ENCODE assay signal across 21 cellular contexts in the genomic region with DNA sequence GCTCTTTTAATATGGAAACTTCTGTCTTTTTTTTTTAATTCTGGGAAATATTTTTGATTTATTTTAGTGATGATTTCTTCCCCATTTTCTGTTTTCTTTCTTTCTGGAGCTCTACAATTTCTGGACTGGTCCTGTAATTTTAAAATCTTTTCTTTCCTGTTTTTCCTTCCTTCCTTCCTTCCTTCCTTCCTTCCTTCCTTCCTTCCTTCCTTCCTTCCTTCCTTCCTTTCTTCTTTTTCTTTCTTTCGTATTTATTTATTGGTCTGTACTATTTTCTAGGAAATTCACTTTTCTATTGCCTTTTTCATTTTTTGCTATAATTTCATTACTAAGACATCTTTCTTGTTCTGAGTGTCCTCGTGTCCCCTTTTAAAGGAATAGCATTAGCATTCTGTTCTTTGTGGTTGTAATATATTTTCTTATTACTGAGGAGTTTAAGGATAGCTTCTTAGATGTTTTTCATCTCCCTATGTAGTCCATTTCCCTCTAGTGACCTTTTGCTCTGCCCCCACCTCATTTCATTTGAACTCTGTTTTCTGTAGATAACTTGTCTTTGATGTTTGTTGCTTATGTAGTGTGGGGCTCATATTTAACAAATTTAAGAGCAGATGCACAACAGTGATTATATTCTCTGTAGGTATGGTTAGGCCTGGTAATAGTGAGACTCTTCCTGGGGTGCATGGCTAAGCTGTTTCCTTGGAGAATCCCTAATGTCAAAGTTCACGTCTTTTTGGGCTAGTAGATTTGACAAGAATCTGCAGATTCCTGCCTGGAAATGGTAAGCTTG. TPM values are rescaled to one million over a fixed set of nuclear protein-coding genes. Genes with fewer than 3 reads are reported as not detected.
A peak's percentile ranks its signal among the peaks of the same experiment; 100 is the strongest.
DNase-seq lines count a peak whose midpoint lies in the region; ATAC-seq and TF ChIP-seq lines count a peak whose summit lies in the region.
"Had no signal": no experiment of that assay in that cellular context is flagged by ENCODE, and none has a peak within 500 bp of the region (broad histone marks: within the 10 kb centered on the region; RNA-seq: fewer than 3 reads in every experiment).

No MANE protein-coding gene starts in this region.

- H3K9me3 ChIP-seq in T-helper 17 cell (ENCODE audit: control insufficient read depth, low read length, poor library complexity, severe bottlenecking) = no peaks in the 10 kb centered on the region
- H3K9me3 ChIP-seq: BE2C, Caco-2 had no signal

- H3K4me3 Mint-ChIP-seq in activated T-cell treated with anti-CD3 and anti-CD28 coated beads, Interleukin-2, amount 50 U/mL, for 24 hours = no peak overlapping the region
- H3K4me3 Mint-ChIP-seq in T-helper 17 cell (peak overlapping the region; percentile 57), endothelial cell (ENCODE audit: unreplicated experiment) (peak overlapping the region; percentile 33), T-cell (no peak overlapping the region)
- no peak overlapping the region for H3K4me3 Mint-ChIP-seq in stimulated activated effector memory CD8-positive, alpha-beta T cell treated with anti-CD3 and anti-CD28 coated beads, Interleukin-12 subunit alpha, Interleukin-12 subunit beta, amount 100 ng/mL, for 72 hours
- H3K4me3 Mint-ChIP-seq: CD4-positive, CD25-positive, alpha-beta regulatory T cell had no signal

- ATAC-seq in T-helper 17 cell (no peak), T-cell (replicated peaks in 1 of 4) (no peak)
- no peak for ATAC-seq in stimulated activated effector memory CD8-positive, alpha-beta T cell treated with anti-CD3 and anti-CD28 coated beads, Interleukin-12 subunit alpha, Interleukin-12 subunit beta, amount 100 ng/mL, for 72 hours
- ATAC-seq: HCT116, PC-3 had no signal

- TF ChIP-seq CTCF in endothelial cell (IDR thresholded peaks at IDR 0.05; ENCODE audit: unreplicated experiment) = no peak

- H3K27ac Mint-ChIP-seq in activated T-cell treated with anti-CD3 and anti-CD28 coated beads, Interleukin-2, amount 50 U/mL, for 24 hours = peak overlapping the region; percentile 50
- H3K27ac Mint-ChIP-seq in T-helper 17 cell (peak overlapping the region; percentile 78), endothelial cell (ENCODE audit: unreplicated experiment) (no peak overlapping the region), T-cell (peak overlapping the region in 1 of 2 donors; percentile 25)
- H3K27ac Mint-ChIP-seq in stimulated activated effector memory CD8-positive, alpha-beta T cell treated with anti-CD3 and anti-CD28 coated beads, Interleukin-12 subunit alpha, Interleukin-12 subunit beta, amount 100 ng/mL, for 72 hours = peak overlapping the region; percentile 69

- no peaks in the 10 kb centered on the region for H3K9me3 Mint-ChIP-seq in activated T-cell treated with anti-CD3 and anti-CD28 coated beads, Interleukin-2, amount 50 U/mL, for 24 hours
- H3K9me3 Mint-ChIP-seq in endothelial cell (ENCODE audit: unreplicated experiment) = no peaks in the 10 kb centered on the region
- H3K9me3 Mint-ChIP-seq in stimulated activated effector memory CD8-positive, alpha-beta T cell treated with anti-CD3 and anti-CD28 coated beads, Interleukin-12 subunit alpha, Interleukin-12 subunit beta, amount 100 ng/mL, for 72 hours = no peaks in the 10 kb centered on the region
- no peaks in the 10 kb centered on the region for H3K9me3 Mint-ChIP-seq in T-cell

- CTCF ChIA-PET in T-cell (lab: Charles Lee) = interaction anchor here (0.7 to 1.5 kb wide), 4 partner anchors 14 to 101 kb away, joined by 3 to 5 read pairs (median 4); no protein-coding TSS in a partner anchor

- POLR2A ChIA-PET in T-cell (lab: Charles Lee) = interaction anchor here in 1 of 2 donors (0.6 to 0.7 kb wide), 5 partner anchors 14 to 238 kb away, joined by 3 to 5 read pairs (median 4); no protein-coding TSS in a partner anchor

- H3K4me1 Mint-ChIP-seq in activated T-cell treated with anti-CD3 and anti-CD28 coated beads, Interleukin-2, amount 50 U/mL, for 24 hours (ENCODE audit: low read depth) = peaks cover 29% of the 10 kb centered on the region
- H3K4me1 Mint-ChIP-seq in T-helper 17 cell (peaks cover 25% of the 10 kb centered on the region), endothelial cell (ENCODE audit: unreplicated experiment) (peaks cover 3% of the 10 kb centered on the region), T-cell (peaks cover 23 to 31% (median 30%) of the 10 kb centered on the region in 3 donors)
- peaks cover 29% of the 10 kb centered on the region for H3K4me1 Mint-ChIP-seq in stimulated activated effector memory CD8-positive, alpha-beta T cell treated with anti-CD3 and anti-CD28 coated beads, Interleukin-12 subunit alpha, Interleukin-12 subunit beta, amount 100 ng/mL, for 72 hours

- H3K36me3 Mint-ChIP-seq in activated T-cell treated with anti-CD3 and anti-CD28 coated beads, Interleukin-2, amount 50 U/mL, for 24 hours (ENCODE audit: low read depth) = peaks cover 86% of the 10 kb centered on the region
- H3K36me3 Mint-ChIP-seq in T-helper 17 cell (ENCODE audit: low read depth) (peaks cover 15% of the 10 kb centered on the region), endothelial cell (ENCODE audit: low read depth, unreplicated experiment) (peaks cover 23% of the 10 kb centered on the region), T-cell (peaks cover 62% of the 10 kb centered on the region)
- H3K36me3 Mint-ChIP-seq in stimulated activated effector memory CD8-positive, alpha-beta T cell treated with anti-CD3 and anti-CD28 coated beads, Interleukin-12 subunit alpha, Interleukin-12 subunit beta, amount 100 ng/mL, for 72 hours = peaks cover 100% of the 10 kb centered on the region

- DNase-seq in activated T-cell treated with anti-CD3 and anti-CD28 coated beads, Interleukin-2, amount 50 U/mL, for 24 hours = no peak
- no peak for DNase-seq in activated T-cell treated with anti-CD3 and anti-CD28 coated beads, Interleukin-2, amount 50 U/mL, for 1 hour
- DNase-seq in T-helper 17 cell (no peak), endothelial cell (ENCODE audit: low spot score) (no peak), T-cell (no peak), NCI-H748 (lab: John Stamatoyannopoulos, UW; ENCODE audit: unreplicated experiment) (no peak), EL (no peak)
- no peak for DNase-seq in stimulated activated effector memory CD8-positive, alpha-beta T cell treated with anti-CD3 and anti-CD28 coated beads, Interleukin-12 subunit alpha, Interleukin-12 subunit beta, amount 100 ng/mL, for 72 hours (ENCODE audit: low spot score in 2 of 2)
- DNase-seq: 8988T; BE2C; Caco-2; CD4-positive, CD25-positive, alpha-beta regulatory T cell; GDM1; KG1; NCI-H187 treated with DMSO at 0.1 percent for 48 hours; NCI-H2227 treated with DMSO at 0.1 percent for 48 hours; NCI-H510A treated with DMSO at 0.1 percent for 48 hours; NCI-H82; PC-3; RPMI8226 had no signal

- no peaks in the 10 kb centered on the region for H3K27me3 Mint-ChIP-seq in activated T-cell treated with anti-CD3 and anti-CD28 coated beads, Interleukin-2, amount 50 U/mL, for 24 hours
- no peaks in the 10 kb centered on the region for H3K27me3 Mint-ChIP-seq in T-helper 17 cell
- no peaks in the 10 kb centered on the region for H3K27me3 Mint-ChIP-seq in endothelial cell (ENCODE audit: unreplicated experiment)
- no peaks in the 10 kb centered on the region for H3K27me3 Mint-ChIP-seq in T-cell
- H3K27me3 Mint-ChIP-seq: CD4-positive, CD25-positive, alpha-beta regulatory T cell had no signal

RNA-seq across cellular contexts. Expression of a gene that starts 38.0 kb away (rescaled TPM):
- total RNA-seq in T-helper 17 cell = 10 to 100 TPM; 77.3 to 97.2 TPM
- total RNA-seq in endothelial cell (ENCODE audit: unreplicated experiment) = 37.9 TPM
- 10 to 100 TPM; 63.8 to 85.9 (median 71.3) TPM for total RNA-seq in T-cell

Comparison
In these comparisons a context has a peak if more than half of its experiments do, and no peak if none do; other contexts are left out.
1. H3K4me3 Mint-ChIP-seq: peak in T-helper 17 cell (single experiment) and endothelial cell (single experiment); none in activated T-cell treated with anti-CD3 and anti-CD28 coated beads, Interleukin-2, amount 50 U/mL, for 24 hours (single experiment), stimulated activated effector memory CD8-positive, alpha-beta T cell treated with anti-CD3 and anti-CD28 coated beads, Interleukin-12 subunit alpha, Interleukin-12 subunit beta, amount 100 ng/mL, for 72 hours (single experiment) and T-cell (0 of 3).